8 cellular contexts compared by ENCODE assay signal in the genomic region with DNA sequence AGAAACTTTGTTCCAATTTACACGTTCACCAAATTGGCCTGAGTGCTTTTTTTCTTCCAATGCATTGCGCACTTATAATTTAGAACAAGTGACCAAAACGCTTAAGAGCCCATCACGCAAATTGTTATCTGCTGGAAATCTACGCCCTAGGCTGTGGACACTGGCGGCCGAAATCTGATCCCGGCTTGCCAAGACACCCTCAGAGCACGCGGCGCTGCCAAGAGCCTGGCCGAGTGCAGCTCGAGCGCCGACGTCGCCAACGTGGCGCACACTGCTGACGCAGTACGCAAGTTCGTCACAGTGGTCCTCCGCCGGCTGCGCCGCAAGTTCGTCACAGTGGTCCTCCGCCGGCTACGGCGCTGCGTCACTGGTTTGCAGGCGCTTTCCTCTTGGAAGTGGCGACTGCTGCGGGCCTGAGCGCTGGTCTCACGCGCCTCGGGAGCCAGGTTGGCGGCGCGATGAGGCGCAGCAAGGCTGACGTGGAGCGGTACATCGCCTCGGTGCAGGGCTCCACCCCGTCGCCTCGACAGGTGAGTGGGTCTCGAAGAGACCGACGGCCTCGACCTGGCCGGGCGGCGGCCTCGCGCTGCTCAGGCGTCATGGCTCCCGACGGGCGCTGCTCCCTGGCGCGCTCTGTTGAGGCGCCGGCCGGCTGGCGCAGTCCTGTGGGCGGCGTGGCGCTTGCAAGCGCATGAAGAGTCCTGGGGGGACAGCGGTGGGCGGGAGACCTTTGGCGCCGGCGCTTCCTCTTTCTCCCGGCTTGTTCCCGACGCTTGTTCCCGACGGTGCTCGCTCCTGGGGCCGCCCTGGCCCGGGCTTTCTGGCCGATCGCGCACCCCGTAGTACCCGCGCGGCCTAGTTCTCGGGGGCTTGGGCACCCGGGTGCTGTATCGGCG. TPM values are rescaled to one million over a fixed set of nuclear protein-coding genes. Genes with fewer than 3 reads are reported as not detected.
A peak's percentile ranks its signal among the peaks of the same experiment; 100 is the strongest.
DNase-seq lines count a peak whose midpoint lies in the region; ATAC-seq, FAIRE-seq and TF ChIP-seq lines count a peak whose summit lies in the region.

A gene (plus strand): TSS at position 334 of the 896 bp plus-strand sequence. CDS start 125 bp downstream, at position 459.

- CTCF ChIA-PET in activated naive CD4-positive, alpha-beta T cell treated with anti-CD3 and anti-CD28 coated beads for 36 hours (lab: Charles Lee), result interaction anchor here (0.7 kb wide), 1 partner anchor 100 kb away, joined by 4 read pairs; no protein-coding TSS in a partner anchor

- TF ChIP-seq CTCF in GM06990 (IDR thresholded peaks at IDR 0.05; ENCODE audit: insufficient read depth, low read length, poor library complexity, severe bottlenecking), result no peak
- TF ChIP-seq CTCF in NB4 (IDR thresholded peaks at IDR 0.05; ENCODE audit: low read depth, low read length), result no peak

- DNase-seq in GM06990 (ENCODE audit: extremely low read depth, insufficient read length), result peak; percentile 95
- DNase-seq in NB4 (ENCODE audit: low read depth), result peak; percentile 99
- DNase-seq in SK-N-DZ (ENCODE audit: low spot score), result peak; percentile 97
- DNase-seq in activated naive CD4-positive, alpha-beta T cell treated with anti-CD3 and anti-CD28 coated beads for 36 hours, result peak; percentile 95
- DNase-seq in frontal cortex (ENCODE audit: low spot score in 2 of 2), result peak; percentile 78 to 83
- peak; percentile 94 for DNase-seq in neuronal stem cell (ENCODE audit: low spot score)

- H2BK5ac ChIP-seq in neuronal stem cell (ENCODE audit: low read length), result peak within 1 kb of the TSS; percentile 87

- H3K4me3 Mint-ChIP-seq in activated naive CD4-positive, alpha-beta T cell treated with anti-CD3 and anti-CD28 coated beads for 36 hours, result peak within 1 kb of the TSS; percentile 95

- H3K14ac ChIP-seq in neuronal stem cell (ENCODE audit: low read length), result no peak within 1 kb of the TSS

- peaks cover 2% of the 10 kb centered on the region for H3K36me3 Mint-ChIP-seq in activated naive CD4-positive, alpha-beta T cell treated with anti-CD3 and anti-CD28 coated beads for 36 hours (ENCODE audit: low read depth)

- H3K27ac ChIP-seq in neuronal stem cell (replicated peaks; ENCODE audit: low read length) (peak within 1 kb of the TSS; percentile 89), subcutaneous abdominal adipose tissue (ENCODE audit: low read depth, low read length) (peak within 1 kb of the TSS; percentile 83)

- peak; percentile 98 for ATAC-seq in HG02571 (IDR thresholded peaks at IDR 0.05; ENCODE audit: unreplicated experiment)

- H4K91ac ChIP-seq in neuronal stem cell (ENCODE audit: low read depth, low read length, poor library complexity), result no peak within 1 kb of the TSS

- H3K4me2 ChIP-seq in neuronal stem cell (ENCODE audit: insufficient read depth, low read length, poor library complexity, severe bottlenecking), result peak within 1 kb of the TSS; percentile 57

- no peak within 1 kb of the TSS for H3K4ac ChIP-seq in neuronal stem cell (ENCODE audit: low read length)

- TF ChIP-seq POLR2A in NB4 (IDR thresholded peaks at IDR 0.05; ENCODE audit: extremely low read depth, insufficient read length), result peak; percentile 94

- no peak within 1 kb of the TSS for H2BK15ac ChIP-seq in neuronal stem cell (ENCODE audit: low read length)

- peak within 1 kb of the TSS; percentile 91 for H2AFZ ChIP-seq in neuronal stem cell (ENCODE audit: low read length)

- peak within 1 kb of the TSS; percentile 77 for H3K4me3 ChIP-seq in GM06990 (replicated peaks; ENCODE audit: low read depth, low read length)
- H3K4me3 ChIP-seq in NB4 (ENCODE audit: low read depth, low read length), result peak within 1 kb of the TSS; percentile 73
- peak within 1 kb of the TSS; percentile 88 to 100 for H3K4me3 ChIP-seq in neuronal stem cell (ENCODE audit: low read length in 2 of 2)
- H3K4me3 ChIP-seq in subcutaneous abdominal adipose tissue (ENCODE audit: low read depth in 1 of 5, low read length in 5 of 5), result peak within 1 kb of the TSS; percentile 78 to 89 (median 86)

- WGBS in neuronal stem cell (ENCODE audit: extremely low coverage in 2 of 2, insufficient read length in 2 of 2, insufficient replicate concordance in 1 of 2), 2 donors, result no CpG with 5 or more reads among the region's 97 CpGs

- H4K8ac ChIP-seq in neuronal stem cell (ENCODE audit: low read depth, low read length), result peak within 1 kb of the TSS; percentile 17

- peak within 1 kb of the TSS; percentile 99 for H3K18ac ChIP-seq in neuronal stem cell (ENCODE audit: low read length)

- no peaks in the 10 kb centered on the region for H3K27me3 Mint-ChIP-seq in activated naive CD4-positive, alpha-beta T cell treated with anti-CD3 and anti-CD28 coated beads for 36 hours (ENCODE audit: low read depth)

- peak within 1 kb of the TSS; percentile 89 for H3K23ac ChIP-seq in neuronal stem cell (ENCODE audit: low read depth, low read length, poor library complexity)

- H3K4me1 ChIP-seq in neuronal stem cell (ENCODE audit: control insufficient read depth in 2 of 2, insufficient read depth in 1 of 2, low read depth in 1 of 2, low read length in 2 of 2) (peaks cover 0 to 5% of the 10 kb centered on the region in 2 donors), subcutaneous abdominal adipose tissue (ENCODE audit: control insufficient read depth in 5 of 5, insufficient read depth in 5 of 5, low read length in 5 of 5) (peaks cover 0 to 14% (median 7%) of the 10 kb centered on the region in 5 donors)

- peak within 1 kb of the TSS; percentile 97 for H3K27ac Mint-ChIP-seq in activated naive CD4-positive, alpha-beta T cell treated with anti-CD3 and anti-CD28 coated beads for 36 hours

- no peak for FAIRE-seq in frontal cortex (lab: Jason Lieb, UNC)

- no peaks in the 10 kb centered on the region for H3K9me3 ChIP-seq in neuronal stem cell (replicated peaks in 1 of 2; ENCODE audit: control insufficient read depth in 2 of 2, insufficient read depth in 1 of 2, low read depth in 1 of 2, low read length in 2 of 2)
- no peaks in the 10 kb centered on the region for H3K9me3 ChIP-seq in subcutaneous abdominal adipose tissue (ENCODE audit: control insufficient read depth in 5 of 5, low read length in 5 of 5)

- peaks cover 25% of the 10 kb centered on the region for H3K4me1 Mint-ChIP-seq in activated naive CD4-positive, alpha-beta T cell treated with anti-CD3 and anti-CD28 coated beads for 36 hours (ENCODE audit: low read depth)

- H2BK12ac ChIP-seq in neuronal stem cell (ENCODE audit: low read length), result peak within 1 kb of the TSS; percentile 22

- H3K79me1 ChIP-seq in neuronal stem cell (ENCODE audit: low read depth, low read length), result no peaks in the 10 kb centered on the region

- intact Hi-C loops in activated naive CD4-positive, alpha-beta T cell treated with anti-CD3 and anti-CD28 coated beads for 36 hours (cut with micrococcal nuclease), result loop anchor here (1.0 to 10.0 kb wide), 7 partner anchors 67 to 895 kb away; a partner anchor contains a TSS

- H2AK5ac ChIP-seq in neuronal stem cell (ENCODE audit: low read depth, low read length), result no peak within 1 kb of the TSS

- H2BK120ac ChIP-seq in neuronal stem cell (ENCODE audit: low read depth, low read length), result no peak within 1 kb of the TSS

- no peaks in the 10 kb centered on the region for H3K27me3 ChIP-seq in GM06990 (replicated peaks; ENCODE audit: control insufficient read depth, insufficient read depth, low read length)
- H3K27me3 ChIP-seq in neuronal stem cell (ENCODE audit: control insufficient read depth in 3 of 3, insufficient read depth in 3 of 3, low read depth in 1 of 3, low read length in 3 of 3), result no peaks in the 10 kb centered on the region
- H3K27me3 ChIP-seq in subcutaneous abdominal adipose tissue (ENCODE audit: control insufficient read depth in 5 of 5, insufficient read depth in 4 of 5, low read length in 5 of 5), result no peaks in the 10 kb centered on the region

- H3K36me3 ChIP-seq in GM06990 (ENCODE audit: control insufficient read depth, insufficient read depth, low read length) (no peaks in the 10 kb centered on the region), neuronal stem cell (replicated peaks in 1 of 2; ENCODE audit: control insufficient read depth in 2 of 2, insufficient read depth in 2 of 2, low read length in 2 of 2) (no peaks in the 10 kb centered on the region), subcutaneous abdominal adipose tissue (ENCODE audit: control insufficient read depth in 5 of 5, insufficient read depth in 5 of 5, low read length in 5 of 5) (no peaks in the 10 kb centered on the region)

- no peaks in the 10 kb centered on the region for H3K9me3 Mint-ChIP-seq in activated naive CD4-positive, alpha-beta T cell treated with anti-CD3 and anti-CD28 coated beads for 36 hours

- H3K9ac ChIP-seq in neuronal stem cell (ENCODE audit: low read depth, low read length, poor library complexity), result peak within 1 kb of the TSS; percentile 99
- peak within 1 kb of the TSS; percentile 75 to 87 (median 82) for H3K9ac ChIP-seq in subcutaneous abdominal adipose tissue (ENCODE audit: low read length in 5 of 5)

RNA-seq across cellular contexts. Expression of the gene that starts here (rescaled TPM):
- polyA plus RNA-seq in SK-N-DZ (2014; cell fraction: cytosol; rRNA removed), result 31.4 and 32.6 TPM in 2 replicates
- polyA plus RNA-seq in SK-N-DZ (2014; cell fraction: nucleus; rRNA removed), result 56.8 and 58.4 TPM in 2 replicates
- 10 to 100 TPM; 47.4 to 48.3 TPM for total RNA-seq in activated naive CD4-positive, alpha-beta T cell treated with anti-CD3 and anti-CD28 coated beads for 36 hours
- total RNA-seq in frontal cortex, result 76.2 TPM
- polyA plus RNA-seq in neuronal stem cell (2013, experiment 1 of 2), result 18.0 TPM
- 18.7 TPM for polyA plus RNA-seq in neuronal stem cell (2013, experiment 2 of 2)

Comparison
In these comparisons a context has a peak if more than half of its experiments do, and no peak if none do; other contexts are left out.
1. Peak in every context shown above with its lines: DNase-seq, ATAC-seq, H3K4me3 ChIP-seq and H3K27ac ChIP-seq.